ENCODE assay signal across 26 cellular contexts in genomic region chr1:58041621-58042020, GRCh38.
DNase-seq lines count a peak whose midpoint lies in the region; ATAC-seq and TF ChIP-seq lines count a peak whose summit lies in the region.
"Had no signal": no experiment of that assay in that cellular context is flagged by ENCODE, and none has a peak within 500 bp of the region (broad histone marks: within the 10 kb centered on the region; RNA-seq: fewer than 3 reads in every experiment).

No MANE protein-coding gene starts in this region.

- DNase-seq in Caki2 (ENCODE audit: low read depth) (peak; percentile 3), HT-29 (ENCODE audit: low spot score) (peak; percentile 79), astrocyte of the hippocampus (ENCODE audit: low read depth, low spot score) (peak; percentile 61), kidney epithelial cell (ENCODE audit: low read depth) (peak; percentile 65), NCI-H1694 (lab: John Stamatoyannopoulos, UW) (no peak), DMS114 treated with DMSO at 0.1 percent for 48 hours (lab: John Stamatoyannopoulos, UW; ENCODE audit: unreplicated experiment) (no peak)
- DNase-seq in effector memory CD4-positive, alpha-beta T cell, result no peak
- DNase-seq: ACHN; activated effector memory CD4-positive, alpha-beta T cell treated with Interleukin-2 at 50 U/mL for 16 hours; aorta; central memory CD4-positive, alpha-beta T cell; dermis blood vessel endothelial cell; DMS79; left colon; NCI-H1048; NCI-H187; NCI-H69; stimulated activated CD4-positive, alpha-beta T cell treated with anti-CD3 and anti-CD28 coated beads, Interleukin-12 subunit alpha, Interleukin-12 subunit beta, amount 100 ng/mL, for 4 hours; stimulated activated CD4-positive, alpha-beta T cell treated with anti-CD3 and anti-CD28 coated beads, Interleukin-4, amount 100 ng/mL, for 24 hours; T-helper 2 cell; upper lobe of right lung had no signal

- TF ChIP-seq CTCF in kidney epithelial cell (IDR thresholded peaks at IDR 0.05; ENCODE audit: insufficient read depth, low read length, poor library complexity, severe bottlenecking), result no peak

- H3K27me3 ChIP-seq in kidney epithelial cell (ENCODE audit: control insufficient read depth, insufficient read depth, low read length), result no peaks in the 10 kb centered on the region
- no peaks in the 10 kb centered on the region for H3K27me3 ChIP-seq in effector memory CD4-positive, alpha-beta T cell (replicated peaks; ENCODE audit: control insufficient read depth, insufficient read depth, low read length, poor library complexity, severe bottlenecking)
- H3K27me3 ChIP-seq: BLaER1, upper lobe of right lung had no signal

- H3K4me1 ChIP-seq in effector memory CD4-positive, alpha-beta T cell (ENCODE audit: control insufficient read depth, insufficient read depth, low read length, poor library complexity, severe bottlenecking), result no peaks in the 10 kb centered on the region
- H3K4me1 ChIP-seq: upper lobe of right lung had no signal

- in situ Hi-C loops in Caki2 (cut with HindIII; ENCODE audit: low pct_unique_long_range_greater_than_20kb, low sequenced_read_pairs), result no loop called here

- no peaks in the 10 kb centered on the region for H3K9me3 ChIP-seq in effector memory CD4-positive, alpha-beta T cell (ENCODE audit: control insufficient read depth, low read length)
- H3K9me3 ChIP-seq: BLaER1, upper lobe of right lung had no signal

- ATAC-seq in HG02885 (IDR thresholded peaks at IDR 0.05; ENCODE audit: poor library complexity, unreplicated experiment), result no peak
- ATAC-seq: HepG2; left colon; sciatic nerve; stimulated activated effector memory CD8-positive, alpha-beta T cell treated with anti-CD3 and anti-CD28 coated beads, Interleukin-12 subunit alpha, Interleukin-12 subunit beta, amount 100 ng/mL, for 72 hours; upper lobe of right lung had no signal

- H3K27ac ChIP-seq in effector memory CD4-positive, alpha-beta T cell (ENCODE audit: insufficient read depth, low read length, poor library complexity, severe bottlenecking), result no peak overlapping the region
- H3K27ac ChIP-seq: BLaER1, upper lobe of right lung had no signal

- no peak overlapping the region for H3K4me3 ChIP-seq in kidney epithelial cell (ENCODE audit: low read depth, low read length)
- no peak overlapping the region for H3K4me3 ChIP-seq in effector memory CD4-positive, alpha-beta T cell (ENCODE audit: insufficient read depth, low read depth, low read length, poor library complexity, severe bottlenecking)
- H3K4me3 ChIP-seq: BLaER1, upper lobe of right lung had no signal

- no peaks in the 10 kb centered on the region for H3K36me3 ChIP-seq in kidney epithelial cell (ENCODE audit: control insufficient read depth, insufficient read depth, low read length)
- no peaks in the 10 kb centered on the region for H3K36me3 ChIP-seq in effector memory CD4-positive, alpha-beta T cell (ENCODE audit: control insufficient read depth, insufficient read depth, low read length)
- H3K36me3 ChIP-seq: BLaER1, upper lobe of right lung had no signal

Comparison
In these comparisons a context has a peak if more than half of its experiments do, and no peak if none do; other contexts are left out.
1. DNase-seq: peak in Caki2 (single experiment), HT-29 (single experiment), astrocyte of the hippocampus (single experiment) and kidney epithelial cell (single experiment); none in effector memory CD4-positive, alpha-beta T cell (0 of 3), NCI-H1694 (single experiment) and DMS114 treated with DMSO at 0.1 percent for 48 hours (single experiment).